In the genomic region with DNA sequence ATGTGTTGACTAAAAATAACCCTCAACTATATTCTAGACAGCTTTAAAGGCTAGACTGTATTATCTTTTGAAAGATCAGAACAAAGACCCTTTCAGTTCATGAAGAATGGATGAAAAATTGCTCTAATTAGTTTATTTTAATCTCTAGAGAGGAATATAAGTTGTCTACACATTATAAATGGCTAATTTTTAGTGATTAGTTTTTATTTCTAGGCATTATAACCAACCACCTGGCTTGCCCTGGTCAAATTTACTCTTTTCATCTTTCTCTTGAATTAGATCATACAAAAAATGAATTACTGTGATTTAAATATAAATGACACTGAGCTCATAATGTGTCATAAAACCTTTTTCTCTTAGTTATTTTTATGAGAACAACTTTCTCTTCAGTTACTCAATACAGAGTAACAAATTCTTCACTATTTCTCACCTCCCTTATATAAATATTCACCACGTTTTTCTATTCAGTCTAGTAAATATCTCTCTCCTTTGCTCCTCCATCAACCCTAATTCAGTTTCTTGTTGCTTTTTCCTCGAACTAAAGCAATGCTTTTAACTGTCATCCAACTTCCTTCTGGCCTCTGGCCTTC, we compare ENCODE assay signal across 13 cellular contexts.
"Had no signal": no experiment of that assay in that cellular context is flagged by ENCODE, and none has a peak within 500 bp of the region (broad histone marks: within the 10 kb centered on the region; RNA-seq: fewer than 3 reads in every experiment).

No MANE protein-coding gene starts in this region.

- H3K36me3 ChIP-seq: breast epithelium, colonic mucosa, gastroesophageal sphincter, pancreas, thyroid gland, vagina had no signal

- H3K27me3 ChIP-seq: breast epithelium, colonic mucosa, gastroesophageal sphincter, pancreas, thyroid gland, vagina had no signal

- H3K4me3 ChIP-seq: breast epithelium, colonic mucosa, gastroesophageal sphincter, pancreas, thyroid gland, vagina had no signal

- FAIRE-seq: pancreas had no signal

- H3K9me3 ChIP-seq: breast epithelium, colonic mucosa, gastroesophageal sphincter, pancreas, thyroid gland, vagina had no signal

- DNase-seq: activated CD4-positive, alpha-beta T cell treated with anti-CD3 and anti-CD28 coated beads, Interleukin-2, amount 50 U/mL, for 1 hour; activated effector memory CD4-positive, alpha-beta T cell treated with Interleukin-2 at 50 U/mL for 16 hours; activated T-cell treated with anti-CD3 and anti-CD28 coated beads, Interleukin-2, amount 50 U/mL, for 1 hour; amygdala; colonic mucosa; effector CD4-positive, alpha-beta T cell; left ventricle myocardium superior; naive B cell; pancreas; thyroid gland had no signal

- H3K27ac ChIP-seq: breast epithelium, colonic mucosa, gastroesophageal sphincter, pancreas, thyroid gland, vagina had no signal

- H3K4me1 ChIP-seq: breast epithelium, colonic mucosa, gastroesophageal sphincter, pancreas, thyroid gland, vagina had no signal

- ATAC-seq: gastroesophageal sphincter, left ventricle myocardium superior, pancreas had no signal
